ENCODE assay signal across 1 cellular context in genomic region chr2:223908304-223909047, GRCh38.
A peak's percentile ranks its signal among the peaks of the same experiment; 100 is the strongest.
TF ChIP-seq lines count a peak whose summit lies in the region.

No MANE protein-coding gene starts in this region.

TF ChIP-seq in HepG2, 621 proteins besides CTCF, POLR2A, EP300 and RAD21 (continued from another document and continues in another):
- TF ChIP-seq ZNF275 (CRISPR knock-in tag; IDR thresholded peaks at IDR 0.05; ENCODE audit: borderline replicate concordance) (peak; percentile 80; the same call in 1 of the 2 replicates), CERS6 (CRISPR knock-in tag; IDR thresholded peaks at IDR 0.05) (no peak), ZNF547 (CRISPR knock-in tag; IDR thresholded peaks at IDR 0.05) (peak; percentile 30; the same call in 1 of the 2 replicates), SAFB2 (CRISPR knock-in tag; IDR thresholded peaks at IDR 0.05; ENCODE audit: borderline replicate concordance, low read depth) (no peak), KLF9 (CRISPR knock-in tag; IDR thresholded peaks at IDR 0.05; ENCODE audit: low read depth) (0 out of 2 replicates have a peak, but pooled peaks have one; percentile 67), ZNF766 (CRISPR knock-in tag; IDR thresholded peaks at IDR 0.05; ENCODE audit: borderline replicate concordance) (0 out of 2 replicates have a peak, but pooled peaks have one; percentile 59), ZFP37 (CRISPR knock-in tag; IDR thresholded peaks at IDR 0.05; ENCODE audit: borderline replicate concordance) (0 out of 2 replicates have a peak, but pooled peaks have one; percentile 47), SNAPC2 (CRISPR knock-in tag; IDR thresholded peaks at IDR 0.05) (no peak), PRDM15 (CRISPR knock-in tag; IDR thresholded peaks at IDR 0.05) (no peak), PBX2 (CRISPR knock-in tag; IDR thresholded peaks at IDR 0.05) (no peak), ZZZ3 (CRISPR knock-in tag; IDR thresholded peaks at IDR 0.05; ENCODE audit: borderline replicate concordance) (no peak), ZNF563 (CRISPR knock-in tag; IDR thresholded peaks at IDR 0.05) (no peak), FOXC1 (CRISPR knock-in tag; IDR thresholded peaks at IDR 0.05; ENCODE audit: borderline replicate concordance) (peak; percentile 71), NR2F1 (CRISPR knock-in tag; IDR thresholded peaks at IDR 0.05) (peak; percentile 88 to 94), ZNF317 (CRISPR knock-in tag; IDR thresholded peaks at IDR 0.05) (0 out of 2 replicates have a peak, but pooled peaks have one; percentile 15), GABPA (IDR thresholded peaks at IDR 0.05; ENCODE audit: low read depth, low read length) (no peak), GABPA (CRISPR knock-in tag; IDR thresholded peaks at IDR 0.05; ENCODE audit: low read depth) (peak; percentile 49; the same call in 1 of the 2 replicates), AFF4 (CRISPR knock-in tag; IDR thresholded peaks at IDR 0.05) (no peak), SCMH1 (CRISPR knock-in tag; IDR thresholded peaks at IDR 0.05; ENCODE audit: borderline replicate concordance) (no peak), ZNF10 (CRISPR knock-in tag; IDR thresholded peaks at IDR 0.05; ENCODE audit: borderline replicate concordance, low read depth) (no peak), NFATC3 (CRISPR knock-in tag; IDR thresholded peaks at IDR 0.05) (0 out of 2 replicates have a peak, but pooled peaks have one; percentile 54), ZNF232 (CRISPR knock-in tag; IDR thresholded peaks at IDR 0.05; ENCODE audit: borderline replicate concordance) (peak; percentile 65; the same call in 1 of the 2 replicates), ZNF768 (CRISPR knock-in tag; IDR thresholded peaks at IDR 0.05) (no peak), NFIC (IDR thresholded peaks at IDR 0.05; ENCODE audit: low read length) (peak; percentile 79), THAP7 (CRISPR knock-in tag; IDR thresholded peaks at IDR 0.05) (0 out of 2 replicates have a peak, but pooled peaks have one; percentile 73), SMC3 (IDR thresholded peaks at IDR 0.05; ENCODE audit: low read length) (peak; percentile 54; the same call in 1 of the 2 replicates), ZNF207 (IDR thresholded peaks at IDR 0.05; ENCODE audit: borderline replicate concordance) (no peak), ZNF569 (CRISPR knock-in tag; IDR thresholded peaks at IDR 0.05; ENCODE audit: borderline replicate concordance) (no peak), ZNF747 (CRISPR knock-in tag; IDR thresholded peaks at IDR 0.05; ENCODE audit: borderline replicate concordance) (peak; percentile 71; the same call in 1 of the 2 replicates), MBD4 (IDR thresholded peaks at IDR 0.05; ENCODE audit: borderline replicate concordance, low read length) (no peak), HIVEP1 (CRISPR knock-in tag; IDR thresholded peaks at IDR 0.05) (peak; percentile 97), ARID5B (CRISPR knock-in tag; IDR thresholded peaks at IDR 0.05) (peak; percentile 99), ZNF251 (CRISPR knock-in tag; IDR thresholded peaks at IDR 0.05) (no peak), HNRNPLL (IDR thresholded peaks at IDR 0.05; ENCODE audit: low read depth, low read length, poor library complexity, severe bottlenecking) (no peak), STAG1 (CRISPR knock-in tag; IDR thresholded peaks at IDR 0.05) (peak; percentile 31; the same call in 1 of the 2 replicates), ZNF703 (CRISPR knock-in tag; IDR thresholded peaks at IDR 0.05; ENCODE audit: borderline replicate concordance) (no peak; the same call in 1 of the 2 replicates), U2AF1 (optimal IDR thresholded peaks at IDR 0.05; ENCODE audit: low read depth, low read length) (no peak), IKZF1 (IDR thresholded peaks at IDR 0.05) (no peak), ZMYM4 (CRISPR knock-in tag; IDR thresholded peaks at IDR 0.05) (peak; percentile 96), ARNT (IDR thresholded peaks at IDR 0.05) (no peak), NKX3-1 (CRISPR knock-in tag; IDR thresholded peaks at IDR 0.05) (no peak), DMAP1 (CRISPR knock-in tag; IDR thresholded peaks at IDR 0.05) (peak; percentile 78; the same call in 1 of the 2 replicates), MXI1 (IDR thresholded peaks at IDR 0.05; ENCODE audit: borderline replicate concordance, low read depth, low read length) (peak; percentile 52; the same call in 1 of the 3 replicates), ZNF382 (CRISPR knock-in tag; IDR thresholded peaks at IDR 0.05; ENCODE audit: borderline replicate concordance) (no peak), FOXA3 (CRISPR knock-in tag; IDR thresholded peaks at IDR 0.05) (peak; percentile 98), SP4 (CRISPR knock-in tag; IDR thresholded peaks at IDR 0.05) (peak; percentile 70), ZNF749 (CRISPR knock-in tag; IDR thresholded peaks at IDR 0.05; ENCODE audit: borderline replicate concordance) (peak; percentile 67; the same call in 1 of the 2 replicates), ZNF160 (CRISPR knock-in tag; IDR thresholded peaks at IDR 0.05) (no peak; the same call in 1 of the 2 replicates), SMYD3 (CRISPR knock-in tag; IDR thresholded peaks at IDR 0.05) (no peak), RELA (CRISPR knock-in tag; IDR thresholded peaks at IDR 0.05) (no peak), MATR3 (CRISPR knock-in tag; IDR thresholded peaks at IDR 0.05) (no peak), ZBTB1 (CRISPR knock-in tag; IDR thresholded peaks at IDR 0.05; ENCODE audit: borderline replicate concordance) (no peak), ATAD3A (CRISPR knock-in tag; IDR thresholded peaks at IDR 0.05) (no peak), SMARCC2 (IDR thresholded peaks at IDR 0.05) (no peak), MBNL3 (CRISPR knock-in tag; conservative IDR thresholded peaks at IDR 0.05) (no peak), ZNF292 (CRISPR knock-in tag; IDR thresholded peaks at IDR 0.05; ENCODE audit: borderline replicate concordance, low read depth) (peak; percentile 96; the same call in 1 of the 2 replicates), ZNF496 (CRISPR knock-in tag; IDR thresholded peaks at IDR 0.05; ENCODE audit: insufficient replicate concordance) (no peak), MEIS1 (CRISPR knock-in tag; IDR thresholded peaks at IDR 0.05; ENCODE audit: borderline replicate concordance) (no peak; the same call in 1 of the 2 replicates), ZNF652 (CRISPR knock-in tag; IDR thresholded peaks at IDR 0.05; ENCODE audit: borderline replicate concordance, low read depth) (peak; percentile 69; the same call in 1 of the 2 replicates), ETV6 (CRISPR knock-in tag; conservative IDR thresholded peaks at IDR 0.05) (peak; percentile 9; the same call in 1 of the 2 replicates)
